In genomic region chr9:91075279-91075678, GRCh38 we compare ENCODE assay signal across 21 cellular contexts.
DNase-seq lines count a peak whose midpoint lies in the region; ATAC-seq, FAIRE-seq and TF ChIP-seq lines count a peak whose summit lies in the region.
"Had no signal": no experiment of that assay in that cellular context is flagged by ENCODE, and none has a peak within 500 bp of the region (broad histone marks: within the 10 kb centered on the region; RNA-seq: fewer than 3 reads in every experiment).

No MANE protein-coding gene starts in this region.

- H3K4me3 Mint-ChIP-seq in activated naive CD8-positive, alpha-beta T cell, result no peak overlapping the region
- no peak overlapping the region for H3K4me3 Mint-ChIP-seq in activated naive CD8-positive, alpha-beta T cell treated with anti-CD3 and anti-CD28 coated beads for 36 hours
- H3K4me3 Mint-ChIP-seq: CD8-positive, alpha-beta memory T cell had no signal

- no peaks in the 10 kb centered on the region for H3K9me3 Mint-ChIP-seq in activated naive CD8-positive, alpha-beta T cell (ENCODE audit: low read depth)
- no peaks in the 10 kb centered on the region for H3K9me3 Mint-ChIP-seq in activated naive CD8-positive, alpha-beta T cell treated with anti-CD3 and anti-CD28 coated beads for 36 hours
- H3K9me3 Mint-ChIP-seq: CD8-positive, alpha-beta memory T cell had no signal

- H2BK12ac ChIP-seq in neuronal stem cell (ENCODE audit: low read length), result no peak overlapping the region

- H3K27ac Mint-ChIP-seq in activated naive CD8-positive, alpha-beta T cell, result peak overlapping the region; percentile 22
- no peak overlapping the region for H3K27ac Mint-ChIP-seq in activated naive CD8-positive, alpha-beta T cell treated with anti-CD3 and anti-CD28 coated beads for 36 hours

- H3K4me1 Mint-ChIP-seq in activated naive CD8-positive, alpha-beta T cell (ENCODE audit: low read depth), result peaks cover 8% of the 10 kb centered on the region
- peaks cover 9% of the 10 kb centered on the region for H3K4me1 Mint-ChIP-seq in activated naive CD8-positive, alpha-beta T cell treated with anti-CD3 and anti-CD28 coated beads for 36 hours

- TF ChIP-seq POLR2A in uterus (IDR thresholded peaks at IDR 0.05), result no peak

- TF ChIP-seq CTCF in bronchial epithelial cell (IDR thresholded peaks at IDR 0.05; ENCODE audit: insufficient read depth, low read length, severe bottlenecking), result no peak
- TF ChIP-seq CTCF in uterus (IDR thresholded peaks at IDR 0.05), result no peak
- TF ChIP-seq CTCF in foreskin fibroblast (IDR thresholded peaks at IDR 0.05; ENCODE audit: low read depth, low read length), result no peak

- peak; percentile 43 for FAIRE-seq in bronchial epithelial cell (lab: Jason Lieb, UNC)
- FAIRE-seq: A204.1, D721Med, GM12892 had no signal

- H3K23ac ChIP-seq in neuronal stem cell (ENCODE audit: low read depth, low read length, poor library complexity), result peak overlapping the region; percentile 67

- in situ Hi-C loops in HAP-1 (cut with MboI; ENCODE audit: low sequenced_read_pairs), result no loop called here

- H3K18ac ChIP-seq in neuronal stem cell (ENCODE audit: low read length), result no peak overlapping the region

- no peak overlapping the region for H2AFZ ChIP-seq in neuronal stem cell (ENCODE audit: low read length)

- H3K9ac ChIP-seq in neuronal stem cell (ENCODE audit: low read depth, low read length, poor library complexity), result no peak overlapping the region
- H3K9ac ChIP-seq: BLaER1 treated with 17β-estradiol and CSF1 and Interleukin-3, amounts not matched to agents 10 nM and 100 nM had no signal

- H3K14ac ChIP-seq in neuronal stem cell (ENCODE audit: low read length), result no peak overlapping the region

- H3K27me3 ChIP-seq in bronchial epithelial cell (ENCODE audit: control insufficient read depth, insufficient read depth, low read length), result no peaks in the 10 kb centered on the region
- no peaks in the 10 kb centered on the region for H3K27me3 ChIP-seq in neuronal stem cell (ENCODE audit: control insufficient read depth in 3 of 3, insufficient read depth in 3 of 3, low read depth in 1 of 3, low read length in 3 of 3)
- H3K27me3 ChIP-seq in uterus, result no peaks in the 10 kb centered on the region
- no peaks in the 10 kb centered on the region for H3K27me3 ChIP-seq in HAP-1 (ENCODE audit: low read depth)
- H3K27me3 ChIP-seq: BLaER1 treated with 17β-estradiol and CSF1 and Interleukin-3, amounts not matched to agents 10 nM and 100 nM had no signal

- H2AK5ac ChIP-seq in neuronal stem cell (ENCODE audit: low read depth, low read length), result no peak overlapping the region

- H3K27ac ChIP-seq in neuronal stem cell (replicated peaks; ENCODE audit: low read length) (no peak overlapping the region), uterus (peak overlapping the region; percentile 47 to 88)
- H3K27ac ChIP-seq: BLaER1 treated with 17β-estradiol and CSF1 and Interleukin-3, amounts not matched to agents 10 nM and 100 nM had no signal

- intact Hi-C loops in uterus (cut with DNase I; ENCODE audit: low total_unique reads) (no loop called here), left ventricle myocardium superior (cut with micrococcal nuclease) (no loop called here)

- no peak overlapping the region for H2BK120ac ChIP-seq in neuronal stem cell (ENCODE audit: low read depth, low read length)

- H3K27me3 Mint-ChIP-seq in activated naive CD8-positive, alpha-beta T cell, result no peaks in the 10 kb centered on the region
- H3K27me3 Mint-ChIP-seq in activated naive CD8-positive, alpha-beta T cell treated with anti-CD3 and anti-CD28 coated beads for 36 hours, result peaks cover 7% of the 10 kb centered on the region

- H3K36me3 Mint-ChIP-seq in activated naive CD8-positive, alpha-beta T cell, result no peaks in the 10 kb centered on the region
- no peaks in the 10 kb centered on the region for H3K36me3 Mint-ChIP-seq in activated naive CD8-positive, alpha-beta T cell treated with anti-CD3 and anti-CD28 coated beads for 36 hours
- H3K36me3 Mint-ChIP-seq: CD8-positive, alpha-beta memory T cell had no signal

- no peak overlapping the region for H4K8ac ChIP-seq in neuronal stem cell (ENCODE audit: low read depth, low read length)

- no peak overlapping the region for H3K4ac ChIP-seq in neuronal stem cell (ENCODE audit: low read length)

- WGBS in neuronal stem cell (ENCODE audit: extremely low coverage in 2 of 2, insufficient read length in 2 of 2, insufficient replicate concordance in 1 of 2), 2 donors, result no CpG with 5 or more reads among the region's 8 CpGs

- H3K36me3 ChIP-seq in bronchial epithelial cell (ENCODE audit: control insufficient read depth, insufficient read depth, low read length), result no peaks in the 10 kb centered on the region
- no peaks in the 10 kb centered on the region for H3K36me3 ChIP-seq in neuronal stem cell (replicated peaks in 1 of 2; ENCODE audit: control insufficient read depth in 2 of 2, insufficient read depth in 2 of 2, low read length in 2 of 2)
- no peaks in the 10 kb centered on the region for H3K36me3 ChIP-seq in uterus
- no peaks in the 10 kb centered on the region for H3K36me3 ChIP-seq in HAP-1 (replicated peaks)
- H3K36me3 ChIP-seq: BLaER1 treated with 17β-estradiol and CSF1 and Interleukin-3, amounts not matched to agents 10 nM and 100 nM had no signal

- no peak overlapping the region for H2BK5ac ChIP-seq in neuronal stem cell (ENCODE audit: low read length)

- H4K91ac ChIP-seq in neuronal stem cell (ENCODE audit: low read depth, low read length, poor library complexity), result no peak overlapping the region

- DNase-seq in activated naive CD8-positive, alpha-beta T cell treated with anti-CD3 and anti-CD28 coated beads for 36 hours, result no peak
- DNase-seq in bronchial epithelial cell (ENCODE audit: low read depth) (no peak), neuronal stem cell (ENCODE audit: low spot score) (no peak), uterus (peak in 1 of 2 donors; percentile 58), HAP-1 (ENCODE audit: low spot score in 2 of 2) (no peak), left ventricle myocardium superior (no peak), foreskin fibroblast (no peak)
- DNase-seq: CD8-positive, alpha-beta memory T cell; DMS79 treated with DMSO at 0.1 percent for 48 hours; GF-D8; KBM-7; NCI-H1436 treated with DMSO at 0.1 percent for 48 hours; NCI-H2029 treated with DMSO at 0.1 percent for 48 hours; NCI-H510A; NCI-H774 had no signal

- H3K79me1 ChIP-seq in neuronal stem cell (ENCODE audit: low read depth, low read length), result no peaks in the 10 kb centered on the region

- H3K4me3 ChIP-seq in bronchial epithelial cell (ENCODE audit: low read depth, low read length), result no peak overlapping the region
- H3K4me3 ChIP-seq in neuronal stem cell (ENCODE audit: low read length in 2 of 2), result no peak overlapping the region
- no peak overlapping the region for H3K4me3 ChIP-seq in uterus
- H3K4me3 ChIP-seq in HAP-1, result no peak overlapping the region
- H3K4me3 ChIP-seq in foreskin fibroblast (ENCODE audit: low read depth in 1 of 2, low read length in 2 of 2), result no peak overlapping the region
- H3K4me3 ChIP-seq: BLaER1 treated with 17β-estradiol and CSF1 and Interleukin-3, amounts not matched to agents 10 nM and 100 nM had no signal

- no peak for ATAC-seq in left ventricle myocardium superior
- ATAC-seq: Panc1 had no signal

- no peak overlapping the region for H2BK15ac ChIP-seq in neuronal stem cell (ENCODE audit: low read length)

- H3K4me1 ChIP-seq in neuronal stem cell (ENCODE audit: control insufficient read depth in 2 of 2, insufficient read depth in 1 of 2, low read depth in 1 of 2, low read length in 2 of 2) (peaks cover 0 to 2% of the 10 kb centered on the region in 2 donors), uterus (peaks cover 0 to 18% of the 10 kb centered on the region in 2 donors), HAP-1 (no peaks in the 10 kb centered on the region)

- H3K9me3 ChIP-seq in neuronal stem cell (replicated peaks in 1 of 2; ENCODE audit: control insufficient read depth in 2 of 2, insufficient read depth in 1 of 2, low read depth in 1 of 2, low read length in 2 of 2) (no peaks in the 10 kb centered on the region), uterus (no peaks in the 10 kb centered on the region), HAP-1 (no peaks in the 10 kb centered on the region)
- H3K9me3 ChIP-seq: BLaER1 treated with 17β-estradiol and CSF1 and Interleukin-3, amounts not matched to agents 10 nM and 100 nM had no signal

- no peak overlapping the region for H3K4me2 ChIP-seq in neuronal stem cell (ENCODE audit: insufficient read depth, low read length, poor library complexity, severe bottlenecking)
